In genomic region chr11:128493570-128493965, GRCh38 we compare ENCODE assay signal across 10 cellular contexts.
DNase-seq lines count a peak whose midpoint lies in the region; ATAC-seq and TF ChIP-seq lines count a peak whose summit lies in the region.
"Had no signal": no experiment of that assay in that cellular context is flagged by ENCODE, and none has a peak within 500 bp of the region (broad histone marks: within the 10 kb centered on the region; RNA-seq: fewer than 3 reads in every experiment).

No MANE protein-coding gene starts in this region.

- H3K27me3 ChIP-seq in right atrium auricular region = no peaks in the 10 kb centered on the region
- no peaks in the 10 kb centered on the region for H3K27me3 ChIP-seq in naive thymus-derived CD4-positive, alpha-beta T cell (ENCODE audit: control insufficient read depth in 2 of 2, insufficient read depth in 2 of 2, low read length in 2 of 2)
- H3K27me3 ChIP-seq: cardiac muscle cell had no signal

- H3K27me3 Mint-ChIP-seq in activated naive CD8-positive, alpha-beta T cell treated with anti-CD3 and anti-CD28 coated beads for 36 hours = no peaks in the 10 kb centered on the region
- no peaks in the 10 kb centered on the region for H3K27me3 Mint-ChIP-seq in naive thymus-derived CD4-positive, alpha-beta T cell

- intact Hi-C loops in Right ventricle myocardium superior (cut with DNase I) = no loop called here
- intact Hi-C loops in naive thymus-derived CD4-positive, alpha-beta T cell (cut with micrococcal nuclease) = loop anchor here in 1 of 2 donors (2.0 kb wide), 1 partner anchor 17 kb away; no protein-coding TSS in a partner anchor

- H3K4me3 Mint-ChIP-seq in activated naive CD8-positive, alpha-beta T cell treated with anti-CD3 and anti-CD28 coated beads for 36 hours = peak overlapping the region; percentile 72
- H3K4me3 Mint-ChIP-seq in naive thymus-derived CD4-positive, alpha-beta T cell = peak overlapping the region; percentile 71 to 100 (median 88)

- POLR2A ChIA-PET in naive thymus-derived CD4-positive, alpha-beta T cell (lab: Charles Lee) = interaction anchor here (1.3 to 16.8 kb wide), 6 partner anchors 12 to 134 kb away, joined by 6 to 545 read pairs (median 108); no protein-coding TSS in a partner anchor

- DNase-seq in right atrium auricular region (ENCODE audit: low spot score) (no peak), Right ventricle myocardium superior (no peak), glomerular visceral epithelial cell (ENCODE audit: extremely low spot score) (no peak), iPS-NIHi7 (ENCODE audit: extremely low spot score) (no peak)
- DNase-seq in activated naive CD8-positive, alpha-beta T cell treated with anti-CD3 and anti-CD28 coated beads for 36 hours = no peak
- DNase-seq in naive thymus-derived CD4-positive, alpha-beta T cell = no peak
- DNase-seq: NCI-H187 treated with DMSO at 0.1 percent for 48 hours had no signal

- H3K4me1 Mint-ChIP-seq in activated naive CD8-positive, alpha-beta T cell treated with anti-CD3 and anti-CD28 coated beads for 36 hours = peaks cover 94% of the 10 kb centered on the region
- peaks cover 77 to 100% (median 99%) of the 10 kb centered on the region in 7 donors for H3K4me1 Mint-ChIP-seq in naive thymus-derived CD4-positive, alpha-beta T cell

- no peaks in the 10 kb centered on the region for H3K9me3 Mint-ChIP-seq in activated naive CD8-positive, alpha-beta T cell treated with anti-CD3 and anti-CD28 coated beads for 36 hours
- H3K9me3 Mint-ChIP-seq in naive thymus-derived CD4-positive, alpha-beta T cell = peaks cover 0 to 3% (median 0%) of the 10 kb centered on the region in 11 donors

- no peak for ATAC-seq in Right ventricle myocardium superior (ENCODE audit: poor library complexity)
- no peak for ATAC-seq in naive thymus-derived CD4-positive, alpha-beta T cell
- ATAC-seq in GM18861 (IDR thresholded peaks at IDR 0.05; ENCODE audit: unreplicated experiment) = no peak
- no peak for ATAC-seq in HG03520 (IDR thresholded peaks at IDR 0.05; ENCODE audit: unreplicated experiment)

- H3K4me3 ChIP-seq in right atrium auricular region = no peak overlapping the region
- peak overlapping the region; percentile 21 for H3K4me3 ChIP-seq in naive thymus-derived CD4-positive, alpha-beta T cell (ENCODE audit: low read length)
- H3K4me3 ChIP-seq: cardiac muscle cell had no signal

- no peak for TF ChIP-seq CTCF in right atrium auricular region (IDR thresholded peaks at IDR 0.05)

- peaks cover 0 to 80% of the 10 kb centered on the region in 2 donors for H3K4me1 ChIP-seq in right atrium auricular region
- H3K4me1 ChIP-seq in naive thymus-derived CD4-positive, alpha-beta T cell (ENCODE audit: control insufficient read depth in 2 of 2, insufficient read depth in 2 of 2, low read length in 2 of 2) = peaks cover 93 to 97% of the 10 kb centered on the region in 2 donors

- no peaks in the 10 kb centered on the region for H3K9me3 ChIP-seq in right atrium auricular region
- H3K9me3 ChIP-seq in naive thymus-derived CD4-positive, alpha-beta T cell (ENCODE audit: control insufficient read depth in 2 of 3, low read length in 3 of 3) = no peaks in the 10 kb centered on the region

- peaks cover 86% of the 10 kb centered on the region for H3K36me3 Mint-ChIP-seq in activated naive CD8-positive, alpha-beta T cell treated with anti-CD3 and anti-CD28 coated beads for 36 hours
- peaks cover 26 to 82% (median 73%) of the 10 kb centered on the region in 5 donors for H3K36me3 Mint-ChIP-seq in naive thymus-derived CD4-positive, alpha-beta T cell

- peak overlapping the region; percentile 47 to 49 for H3K27ac ChIP-seq in right atrium auricular region
- H3K27ac ChIP-seq in naive thymus-derived CD4-positive, alpha-beta T cell (ENCODE audit: low read depth, low read length) = peak overlapping the region; percentile 97
- H3K27ac ChIP-seq: cardiac muscle cell had no signal

- peaks cover 19% of the 10 kb centered on the region for H3K36me3 ChIP-seq in right atrium auricular region
- peaks cover 17 to 44% (median 19%) of the 10 kb centered on the region in 3 experiments for H3K36me3 ChIP-seq in naive thymus-derived CD4-positive, alpha-beta T cell (ENCODE audit: control insufficient read depth in 2 of 3, insufficient read depth in 3 of 3, low read length in 3 of 3)
- H3K36me3 ChIP-seq: cardiac muscle cell had no signal

- CTCF ChIA-PET in naive thymus-derived CD4-positive, alpha-beta T cell (lab: Charles Lee) = interaction anchor here (0.9 to 2.4 kb wide), 5 partner anchors 10 to 203 kb away, joined by 3 to 15 read pairs (median 4); no protein-coding TSS in a partner anchor

- H3K27ac Mint-ChIP-seq in activated naive CD8-positive, alpha-beta T cell treated with anti-CD3 and anti-CD28 coated beads for 36 hours = peak overlapping the region; percentile 99
- H3K27ac Mint-ChIP-seq in naive thymus-derived CD4-positive, alpha-beta T cell = peak overlapping the region; percentile 93 to 99 (median 96)
